ENCODE assay signal across 10 cellular contexts in genomic region chr10:109899578-109900355, GRCh38. TPM values are rescaled to one million over a fixed set of nuclear protein-coding genes. Genes with fewer than 3 reads are reported as not detected.
DNase-seq lines count a peak whose midpoint lies in the region; ATAC-seq and TF ChIP-seq lines count a peak whose summit lies in the region.
"Had no signal": no experiment of that assay in that cellular context is flagged by ENCODE, and none has a peak within 500 bp of the region (broad histone marks: within the 10 kb centered on the region; RNA-seq: fewer than 3 reads in every experiment).

No MANE protein-coding gene starts in this region.

- peaks cover 17 to 54% of the 10 kb centered on the region in 2 donors for H3K4me1 ChIP-seq in left lung

- H3K4me1 Mint-ChIP-seq in chondrocyte (ENCODE audit: low read depth): peaks cover 88% of the 10 kb centered on the region
- H3K4me1 Mint-ChIP-seq in stimulated activated naive CD8-positive, alpha-beta T cell treated with anti-CD3 and anti-CD28 coated beads, Interleukin-15, Interleukin-2, amounts not matched to agents 100 ng/mL and 50 ng/mL, for 24 hours (ENCODE audit: low read depth): peaks cover 72% of the 10 kb centered on the region

- no peaks in the 10 kb centered on the region for H3K9me3 ChIP-seq in MG63
- no peaks in the 10 kb centered on the region for H3K9me3 ChIP-seq in left lung

- peaks cover 13% of the 10 kb centered on the region for H3K36me3 Mint-ChIP-seq in chondrocyte (ENCODE audit: low read depth)
- peaks cover 82% of the 10 kb centered on the region for H3K36me3 Mint-ChIP-seq in stimulated activated naive CD8-positive, alpha-beta T cell treated with anti-CD3 and anti-CD28 coated beads, Interleukin-15, Interleukin-2, amounts not matched to agents 100 ng/mL and 50 ng/mL, for 24 hours (ENCODE audit: low read depth)

- TF ChIP-seq CTCF in chondrocyte (IDR thresholded peaks at IDR 0.05) (no peak), left lung (IDR thresholded peaks at IDR 0.05) (no peak)

- peak overlapping the region; percentile 93 for H3K27ac Mint-ChIP-seq in chondrocyte (ENCODE audit: unreplicated experiment)
- peak overlapping the region; percentile 49 for H3K27ac Mint-ChIP-seq in stimulated activated naive CD8-positive, alpha-beta T cell treated with anti-CD3 and anti-CD28 coated beads, Interleukin-15, Interleukin-2, amounts not matched to agents 100 ng/mL and 50 ng/mL, for 24 hours

- DNase-seq in MG63 (peak; percentile 57), chondrocyte (ENCODE audit: low spot score) (no peak), left lung (no peak), NCI-H526 treated with DMSO at 0.1 percent for 48 hours (lab: John Stamatoyannopoulos, UW) (no peak), DMS79 treated with DMSO at 0.1 percent for 48 hours (lab: John Stamatoyannopoulos, UW) (no peak), hippocampal formation (lab: John Stamatoyannopoulos, UW) (no peak)
- DNase-seq: NCI-H774 had no signal

- H3K27me3 Mint-ChIP-seq in chondrocyte (ENCODE audit: low read depth): no peaks in the 10 kb centered on the region
- H3K27me3 Mint-ChIP-seq in stimulated activated naive CD8-positive, alpha-beta T cell treated with anti-CD3 and anti-CD28 coated beads, Interleukin-15, Interleukin-2, amounts not matched to agents 100 ng/mL and 50 ng/mL, for 24 hours: no peaks in the 10 kb centered on the region

- no peaks in the 10 kb centered on the region for H3K9me3 Mint-ChIP-seq in chondrocyte (ENCODE audit: low read depth)
- H3K9me3 Mint-ChIP-seq in stimulated activated naive CD8-positive, alpha-beta T cell treated with anti-CD3 and anti-CD28 coated beads, Interleukin-15, Interleukin-2, amounts not matched to agents 100 ng/mL and 50 ng/mL, for 24 hours: no peaks in the 10 kb centered on the region

- H3K27ac ChIP-seq in left lung: peak overlapping the region; percentile 48 to 71

- no peaks in the 10 kb centered on the region for H3K27me3 ChIP-seq in MG63
- H3K27me3 ChIP-seq in left lung: no peaks in the 10 kb centered on the region
- H3K27me3 ChIP-seq: cardiac muscle cell had no signal

- ATAC-seq in left lung: peak; percentile 53
- ATAC-seq in HG03460 (IDR thresholded peaks at IDR 0.05; ENCODE audit: unreplicated experiment): no peak

- no peak overlapping the region for H3K4me3 ChIP-seq in MG63
- no peak overlapping the region for H3K4me3 ChIP-seq in left lung
- H3K4me3 ChIP-seq: cardiac muscle cell had no signal

- H3K36me3 ChIP-seq in MG63 (peaks cover 24% of the 10 kb centered on the region), left lung (no peaks in the 10 kb centered on the region)
- H3K36me3 ChIP-seq: cardiac muscle cell had no signal

- intact Hi-C loops in left lung (cut with DNase I): no loop called here

- no peak overlapping the region for H3K4me3 Mint-ChIP-seq in chondrocyte (ENCODE audit: unreplicated experiment)
- H3K4me3 Mint-ChIP-seq in stimulated activated naive CD8-positive, alpha-beta T cell treated with anti-CD3 and anti-CD28 coated beads, Interleukin-15, Interleukin-2, amounts not matched to agents 100 ng/mL and 50 ng/mL, for 24 hours: no peak overlapping the region

RNA-seq across cellular contexts. Expression of gene XPNPEP1, which starts 23.5 kb away (rescaled TPM):
- total RNA-seq in MG63 (2014; rRNA removed; shearing (Covaris generic); ENCODE audit: low replicate concordance): 63.4 and 130 TPM in 2 replicates
- total RNA-seq in chondrocyte (79.8 to 95.7 TPM (median 80.6 TPM) in 3 replicates), left lung (10 to 100 TPM; 49.0 to 50.7 TPM)
